Comparison of ENCODE assay signal across 8 cellular contexts in the genomic region with DNA sequence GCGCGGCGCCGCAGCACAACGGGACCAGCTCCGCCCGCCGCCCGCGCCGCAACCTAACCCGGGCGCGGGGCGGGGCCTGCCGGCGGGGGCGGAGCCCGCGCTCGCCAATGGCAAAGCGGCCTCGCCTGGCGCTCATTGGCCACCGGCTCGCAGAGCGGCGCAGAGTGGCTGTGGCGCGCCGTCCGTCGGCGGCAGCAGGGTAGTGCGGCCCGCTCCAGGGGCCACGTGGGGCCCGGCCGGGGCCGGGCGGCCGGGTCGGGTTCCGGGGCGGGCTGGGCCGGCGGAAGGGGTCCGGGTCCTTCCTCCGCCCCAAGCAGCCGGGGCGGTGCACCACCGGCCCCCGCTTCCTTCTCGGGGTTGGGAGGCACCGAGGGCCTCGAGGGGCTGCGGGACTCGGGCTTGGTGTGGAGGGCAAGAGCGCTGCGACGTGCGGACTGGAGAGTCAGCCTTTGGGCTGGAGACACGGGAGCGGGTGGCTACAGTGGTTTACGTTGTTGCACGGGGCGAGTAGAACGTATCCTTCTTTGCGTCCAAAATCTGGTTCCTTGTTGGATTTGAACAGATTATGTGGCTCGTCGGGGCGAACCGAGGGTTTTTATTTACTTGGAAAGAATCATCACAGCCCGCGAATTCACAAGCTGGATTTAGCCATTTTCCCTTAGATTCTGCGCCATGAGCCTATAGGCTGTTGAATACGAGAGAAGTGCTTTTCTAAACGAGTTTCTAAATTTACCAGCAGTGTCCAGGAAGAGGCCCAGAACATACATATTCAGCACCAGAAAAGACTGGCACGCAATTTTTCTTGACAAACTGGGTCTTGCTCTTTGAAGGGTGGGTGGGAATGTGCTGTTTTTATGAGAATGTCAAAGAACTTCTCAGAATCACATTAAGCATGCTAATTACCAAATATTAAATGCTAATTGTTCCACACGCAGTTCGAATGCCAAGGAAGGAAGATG. TPM values are rescaled to one million over a fixed set of nuclear protein-coding genes. Genes with fewer than 3 reads are reported as not detected.
DNase-seq lines count a peak whose midpoint lies in the region; ATAC-seq and TF ChIP-seq lines count a peak whose summit lies in the region.

Gene SRM (minus strand): TSS at position 29 of the 959 bp plus-strand sequence. CDS start 75 bp downstream, outside the sequence.

- no peaks in the 10 kb centered on the region for H3K27me3 ChIP-seq in kidney epithelial cell (ENCODE audit: control insufficient read depth, insufficient read depth, low read length)

- no peak for TF ChIP-seq CTCF in kidney epithelial cell (IDR thresholded peaks at IDR 0.05; ENCODE audit: insufficient read depth, low read length, poor library complexity, severe bottlenecking)

- ATAC-seq in GM19043 (IDR thresholded peaks at IDR 0.05; ENCODE audit: low read depth, unreplicated experiment) (peak; percentile 85), HG03354 (IDR thresholded peaks at IDR 0.05; ENCODE audit: poor library complexity, severe bottlenecking, unreplicated experiment) (peak; percentile 91)

- DNase-seq in AG20443 (ENCODE audit: low spot score) (peak; percentile 99), NCI-H446 treated with DMSO at 0.1 percent for 48 hours (lab: John Stamatoyannopoulos, UW) (peak; percentile 85), cerebellum (ENCODE audit: low spot score) (peak; percentile 99), kidney epithelial cell (ENCODE audit: low read depth) (peak; percentile 57)
- DNase-seq in activated CD4-positive, alpha-beta T cell treated with anti-CD3 and anti-CD28 coated beads for 24 hours (ENCODE audit: low read depth in 2 of 2), result peak; percentile 85 to 87
- peak; percentile 94 for DNase-seq in stimulated activated CD4-positive, alpha-beta T cell treated with anti-CD3 and anti-CD28 coated beads, Interleukin-15, amount 100 ng/mL, for 24 hours

- H3K4me3 ChIP-seq in kidney epithelial cell (ENCODE audit: low read depth, low read length), result peak within 1 kb of the TSS; percentile 92

- peaks cover 3% of the 10 kb centered on the region for H3K36me3 ChIP-seq in kidney epithelial cell (ENCODE audit: control insufficient read depth, insufficient read depth, low read length)

RNA-seq across cellular contexts. Expression of gene SRM, which starts in this region (rescaled TPM):
- total RNA-seq in cerebellum (10.7 TPM), kidney epithelial cell (75.0 and 75.4 TPM in 2 replicates)

Comparison
In these comparisons a context has a peak if more than half of its experiments do, and no peak if none do; other contexts are left out.
1. Peak in every context shown above with its lines: DNase-seq, ATAC-seq and H3K4me3 ChIP-seq.